In genomic region chr14:94390372-94391086, GRCh38 we compare ENCODE assay signal across 10 cellular contexts. TPM values are rescaled to one million over a fixed set of nuclear protein-coding genes. Genes with fewer than 3 reads are reported as not detected.
DNase-seq lines count a peak whose midpoint lies in the region; ATAC-seq and TF ChIP-seq lines count a peak whose summit lies in the region.
"Had no signal": no experiment of that assay in that cellular context is flagged by ENCODE, and none has a peak within 500 bp of the region (broad histone marks: within the 10 kb centered on the region; RNA-seq: fewer than 3 reads in every experiment).

No MANE protein-coding gene starts in this region.

- peak in 1 of 2 donors; percentile 25 for TF ChIP-seq EP300 in tibial nerve (IDR thresholded peaks at IDR 0.05)
- no peak for TF ChIP-seq EP300 in gastroesophageal sphincter (IDR thresholded peaks at IDR 0.05)

- H4K20me1 ChIP-seq in H9 (ENCODE audit: control insufficient read depth, insufficient read depth, insufficient read length), result no peaks in the 10 kb centered on the region

- H3K9me3 Mint-ChIP-seq in activated CD4-positive, alpha-beta memory T cell treated with anti-CD3 and anti-CD28 coated beads for 36 hours, result no peaks in the 10 kb centered on the region
- H3K9me3 Mint-ChIP-seq in activated CD4-positive, alpha-beta memory T cell treated with anti-CD3 and anti-CD28 coated beads, Interleukin-2, amount 10 ng/mL, durations not matched to agents 7 days and 5 days, result no peaks in the 10 kb centered on the region
- no peaks in the 10 kb centered on the region; a peak in 1 of 5 replicates for H3K9me3 Mint-ChIP-seq in H9

- intact Hi-C loops in activated CD4-positive, alpha-beta memory T cell treated with anti-CD3 and anti-CD28 coated beads for 36 hours (cut with micrococcal nuclease), result loop anchor here (5.0 kb wide), 2 partner anchors 213 to 413 kb away; partner anchors contain the start of gene ASB2
- intact Hi-C loops in left lung (cut with DNase I), result no loop called here

- no peaks in the 10 kb centered on the region for H3K36me3 ChIP-seq in left lung
- H3K36me3 ChIP-seq in tibial nerve, result no peaks in the 10 kb centered on the region
- no peaks in the 10 kb centered on the region for H3K36me3 ChIP-seq in gastroesophageal sphincter

- H3K36me3 Mint-ChIP-seq in activated CD4-positive, alpha-beta memory T cell treated with anti-CD3 and anti-CD28 coated beads for 36 hours, result no peaks in the 10 kb centered on the region
- H3K36me3 Mint-ChIP-seq in activated CD4-positive, alpha-beta memory T cell treated with anti-CD3 and anti-CD28 coated beads, Interleukin-2, amount 10 ng/mL, durations not matched to agents 7 days and 5 days (ENCODE audit: low read depth), result no peaks in the 10 kb centered on the region
- no peaks in the 10 kb centered on the region; a peak in 1 of 7 replicates for H3K36me3 Mint-ChIP-seq in H9 (ENCODE audit: insufficient read depth in 1 of 3, low read depth in 3 of 3)

- no peak overlapping the region for H4K91ac ChIP-seq in H9 (ENCODE audit: insufficient read length, low read depth, low read length)

- H3K27me3 Mint-ChIP-seq in activated CD4-positive, alpha-beta memory T cell treated with anti-CD3 and anti-CD28 coated beads for 36 hours, result no peaks in the 10 kb centered on the region
- H3K27me3 Mint-ChIP-seq in activated CD4-positive, alpha-beta memory T cell treated with anti-CD3 and anti-CD28 coated beads, Interleukin-2, amount 10 ng/mL, durations not matched to agents 7 days and 5 days, result no peaks in the 10 kb centered on the region
- peaks cover 23% of the 10 kb centered on the region for H3K27me3 Mint-ChIP-seq in H9 (ENCODE audit: low read depth)

- H3T11ph ChIP-seq in H9 (ENCODE audit: low read length), result no peak overlapping the region

- no peak overlapping the region for H3K56ac ChIP-seq in H9 (ENCODE audit: insufficient read length, low read depth, low read length)

- no peak overlapping the region for H2BK120ac ChIP-seq in H9 (ENCODE audit: low read depth, low read length, poor library complexity, severe bottlenecking)

- H3K27ac ChIP-seq in left lung (peak overlapping the region; percentile 89 to 93), tibial nerve (peak overlapping the region in 3 of 4 donors; percentile 22 to 50 (median 36)), gastroesophageal sphincter (peak overlapping the region in 1 of 4 donors; percentile 30), H9 (ENCODE audit: insufficient read length, low read depth, low read length) (no peak overlapping the region)

- H3K23me2 ChIP-seq in H9 (ENCODE audit: insufficient read length, low read depth, low read length, poor library complexity, severe bottlenecking), result no peaks in the 10 kb centered on the region

- no peak overlapping the region for H3K18ac ChIP-seq in H9 (ENCODE audit: insufficient read length, low read depth, low read length)

- no peak overlapping the region for H2AK5ac ChIP-seq in H9 (ENCODE audit: insufficient read length, low read length)

- POLR2A ChIA-PET in activated CD4-positive, alpha-beta memory T cell treated with anti-CD3 and anti-CD28 coated beads for 36 hours (lab: Charles Lee), result interaction anchor here (1.1 to 1.3 kb wide), 2 partner anchors 49 to 216 kb away, joined by 3 read pairs; no protein-coding TSS in a partner anchor
- POLR2A ChIA-PET in activated CD4-positive, alpha-beta memory T cell treated with anti-CD3 and anti-CD28 coated beads, Interleukin-2, amount 10 ng/mL, durations not matched to agents 7 days and 5 days (lab: Charles Lee), result no interaction called here

- peak; percentile 56 for DNase-seq in activated CD4-positive, alpha-beta memory T cell treated with anti-CD3 and anti-CD28 coated beads for 36 hours
- DNase-seq in activated CD4-positive, alpha-beta memory T cell treated with anti-CD3 and anti-CD28 coated beads, Interleukin-2, amount 10 ng/mL, durations not matched to agents 7 days and 5 days, result no peak
- DNase-seq in amniotic epithelial cell (ENCODE audit: low read depth) (peak; percentile 43), left lung (peak; percentile 91 to 97), tibial nerve (ENCODE audit: low spot score in 2 of 2) (peak in 1 of 2 donors; percentile 37), H9 (no peak)
- DNase-seq: activated CD8-positive, alpha-beta memory T cell treated with anti-CD3 and anti-CD28 coated beads for 24 hours; NCI-H2227 treated with DMSO at 0.1 percent for 48 hours had no signal

- H3K23ac ChIP-seq in H9 (ENCODE audit: insufficient read length, low read depth, low read length), result no peak overlapping the region

- H3K4me3 Mint-ChIP-seq in activated CD4-positive, alpha-beta memory T cell treated with anti-CD3 and anti-CD28 coated beads for 36 hours, result peak overlapping the region; percentile 65
- H3K4me3 Mint-ChIP-seq in activated CD4-positive, alpha-beta memory T cell treated with anti-CD3 and anti-CD28 coated beads, Interleukin-2, amount 10 ng/mL, durations not matched to agents 7 days and 5 days, result no peak overlapping the region
- H3K4me3 Mint-ChIP-seq in H9, result no peak overlapping the region; a peak in 1 of 5 replicates

- H3K79me1 ChIP-seq in H9 (ENCODE audit: insufficient read depth, low read depth, low read length, poor library complexity, severe bottlenecking), result no peaks in the 10 kb centered on the region

- no peak overlapping the region for H2BK12ac ChIP-seq in H9 (ENCODE audit: insufficient read length, low read depth, low read length)

- ATAC-seq in left lung, result peak; percentile 57
- no peak for ATAC-seq in gastroesophageal sphincter
- ATAC-seq in HG02588 (IDR thresholded peaks at IDR 0.05; ENCODE audit: unreplicated experiment), result no peak

- no peak overlapping the region for H3K14ac ChIP-seq in H9 (ENCODE audit: insufficient read depth, low read length)

- no peak overlapping the region for H2AFZ ChIP-seq in H9 (ENCODE audit: low read length)

- no peak overlapping the region for H4K8ac ChIP-seq in H9 (replicated peaks; ENCODE audit: insufficient read length, low read depth, low read length)

- no peak overlapping the region for H2BK5ac ChIP-seq in H9 (ENCODE audit: insufficient read length, low read length)

- H3K4me2 ChIP-seq in H9 (ENCODE audit: insufficient read depth, insufficient read length, low read length), result no peak overlapping the region

- H3K27ac Mint-ChIP-seq in activated CD4-positive, alpha-beta memory T cell treated with anti-CD3 and anti-CD28 coated beads for 36 hours, result peak overlapping the region; percentile 83
- H3K27ac Mint-ChIP-seq in activated CD4-positive, alpha-beta memory T cell treated with anti-CD3 and anti-CD28 coated beads, Interleukin-2, amount 10 ng/mL, durations not matched to agents 7 days and 5 days, result no peak overlapping the region
- peak overlapping the region in 1 of 3 experiments; percentile 46; a peak in 4 of 7 replicates for H3K27ac Mint-ChIP-seq in H9

- no peak overlapping the region for H2BK20ac ChIP-seq in H9 (ENCODE audit: low read depth, low read length, poor library complexity, severe bottlenecking)

- no peak overlapping the region for H4K5ac ChIP-seq in H9 (ENCODE audit: insufficient read length, low read depth, low read length)

- CTCF ChIA-PET in activated CD4-positive, alpha-beta memory T cell treated with anti-CD3 and anti-CD28 coated beads for 36 hours (lab: Charles Lee), result interaction anchor here (0.7 to 1.3 kb wide), 2 partner anchors 33 to 354 kb away, joined by 3 to 5 read pairs; no protein-coding TSS in a partner anchor
- CTCF ChIA-PET in activated CD4-positive, alpha-beta memory T cell treated with anti-CD3 and anti-CD28 coated beads, Interleukin-2, amount 10 ng/mL, durations not matched to agents 7 days and 5 days (lab: Charles Lee), result no interaction called here

- H3K4me3 ChIP-seq in left lung (peak overlapping the region in 1 of 2 donors; percentile 55), tibial nerve (peak overlapping the region in 1 of 4 donors; percentile 28), gastroesophageal sphincter (no peak overlapping the region)

- TF ChIP-seq POLR2A in tibial nerve (IDR thresholded peaks at IDR 0.05) (no peak), gastroesophageal sphincter (IDR thresholded peaks at IDR 0.05) (no peak)

- H3K4me1 ChIP-seq in left lung (peaks cover 5 to 86% of the 10 kb centered on the region in 2 donors), tibial nerve (peaks cover 0 to 53% (median 13%) of the 10 kb centered on the region in 4 donors), gastroesophageal sphincter (peaks cover 0 to 4% (median 1%) of the 10 kb centered on the region in 3 donors), H9 (ENCODE audit: insufficient read depth, low read length) (no peaks in the 10 kb centered on the region)

- H3K4me1 Mint-ChIP-seq in activated CD4-positive, alpha-beta memory T cell treated with anti-CD3 and anti-CD28 coated beads for 36 hours (ENCODE audit: low read depth), result peaks cover 48% of the 10 kb centered on the region
- H3K4me1 Mint-ChIP-seq in activated CD4-positive, alpha-beta memory T cell treated with anti-CD3 and anti-CD28 coated beads, Interleukin-2, amount 10 ng/mL, durations not matched to agents 7 days and 5 days, result peaks cover 30% of the 10 kb centered on the region
- H3K4me1 Mint-ChIP-seq in H9, result peaks cover 31 to 46% of the 10 kb centered on the region in 2 experiments

- no peak for TF ChIP-seq CTCF in left lung (IDR thresholded peaks at IDR 0.05)
- TF ChIP-seq CTCF in tibial nerve (IDR thresholded peaks at IDR 0.05), result no peak
- TF ChIP-seq CTCF in gastroesophageal sphincter (IDR thresholded peaks at IDR 0.05), result no peak
- no peak for TF ChIP-seq CTCF in H9 (conservative IDR thresholded peaks at IDR 0.05)

- H3K79me2 ChIP-seq in H9 (ENCODE audit: insufficient read depth, low read length), result no peaks in the 10 kb centered on the region

- H3K4ac ChIP-seq in H9 (ENCODE audit: low read depth, low read length), result no peak overlapping the region

- H3K27me3 ChIP-seq in left lung (no peaks in the 10 kb centered on the region), tibial nerve (no peaks in the 10 kb centered on the region), gastroesophageal sphincter (peaks cover 10% of the 10 kb centered on the region), H9 (ENCODE audit: insufficient read depth, low read length) (no peaks in the 10 kb centered on the region)

- H3K9me3 ChIP-seq in left lung (no peaks in the 10 kb centered on the region), tibial nerve (no peaks in the 10 kb centered on the region), gastroesophageal sphincter (no peaks in the 10 kb centered on the region), H9 (ENCODE audit: control insufficient read depth, low read depth, low read length) (no peaks in the 10 kb centered on the region)

- WGBS in tibial nerve, 2 donors, result 31 to 41% methylated on average over 5 to 12 of the region's 12 CpGs
- WGBS in gastroesophageal sphincter (ENCODE audit: low coverage in 1 of 2), 2 donors, result no CpG with 5 or more reads among the region's 12 CpGs
- WGBS in H9 (ENCODE audit: extremely low coverage, insufficient read length, low lambda C conversion rate), result no CpG with 5 or more reads among the region's 12 CpGs

- no peak overlapping the region for H3K9ac ChIP-seq in H9 (ENCODE audit: extremely low read depth, insufficient read length, low read length)

- no peak overlapping the region for H2BK15ac ChIP-seq in H9 (ENCODE audit: low read depth, low read length)

RNA-seq across cellular contexts. Expression of gene SERPINA1, which starts 2.1 kb away (rescaled TPM):
- total RNA-seq in activated CD4-positive, alpha-beta memory T cell treated with anti-CD3 and anti-CD28 coated beads for 36 hours, result 10 to 100 TPM; 22.1 to 24.5 TPM
- total RNA-seq in activated CD4-positive, alpha-beta memory T cell treated with anti-CD3 and anti-CD28 coated beads, Interleukin-2, amount 10 ng/mL, durations not matched to agents 7 days and 5 days, result under 1 TPM; 0.43 to 0.53 TPM
- total RNA-seq in left lung, result 1,000 to 10,000 TPM; 1,065 to 1,514 TPM
- 10 to 100 TPM in 2 of 4 donors, 1 to 10 TPM in 2; 5.7 to 13.9 (median 9.0) TPM for total RNA-seq in tibial nerve
- total RNA-seq in gastroesophageal sphincter, result 10 to 100 TPM in 2 of 4 donors, 1 to 10 TPM in 2; 1.7 to 22.1 (median 9.4) TPM
- not detected in 2 replicates for total RNA-seq in H9 (2021)

RNA-seq across cellular contexts. Expression of gene SERPINA2, which starts 24.0 kb away (rescaled TPM):
- not detected for total RNA-seq in activated CD4-positive, alpha-beta memory T cell treated with anti-CD3 and anti-CD28 coated beads for 36 hours
- not detected for total RNA-seq in activated CD4-positive, alpha-beta memory T cell treated with anti-CD3 and anti-CD28 coated beads, Interleukin-2, amount 10 ng/mL, durations not matched to agents 7 days and 5 days
- total RNA-seq in left lung, result not detected
- not detected for total RNA-seq in tibial nerve
- not detected for total RNA-seq in gastroesophageal sphincter
- total RNA-seq in H9 (2021), result not detected in 2 replicates

Comparison
In these comparisons a context has a peak if more than half of its experiments do, and no peak if none do; other contexts are left out.
1. DNase-seq: peak in activated CD4-positive, alpha-beta memory T cell treated with anti-CD3 and anti-CD28 coated beads for 36 hours (single experiment), amniotic epithelial cell (single experiment) and left lung (2 of 2); none in activated CD4-positive, alpha-beta memory T cell treated with anti-CD3 and anti-CD28 coated beads, Interleukin-2, amount 10 ng/mL, durations not matched to agents 7 days and 5 days (single experiment) and H9 (single experiment).
2. RNA of gene SERPINA1, which starts 2.1 kb away (total RNA-seq): 1,065 to 1,514 TPM in left lung; 22.1 to 24.5 TPM in activated CD4-positive, alpha-beta memory T cell treated with anti-CD3 and anti-CD28 coated beads for 36 hours, 1.7 to 22.1 TPM in gastroesophageal sphincter, 5.7 to 13.9 TPM in tibial nerve, 0.43 to 0.53 TPM in activated CD4-positive, alpha-beta memory T cell treated with anti-CD3 and anti-CD28 coated beads, Interleukin-2, amount 10 ng/mL, durations not matched to agents 7 days and 5 days and not detected in H9; every median in the first group is over 10 times any median in the second.